Comparison of ENCODE assay signal across 11 cellular contexts in genomic region chr1:154206212-154206611, GRCh38. TPM values are rescaled to one million over a fixed set of nuclear protein-coding genes. Genes with fewer than 3 reads are reported as not detected.
A peak's percentile ranks its signal among the peaks of the same experiment; 100 is the strongest.
DNase-seq lines count a peak whose midpoint lies in the region; ATAC-seq and TF ChIP-seq lines count a peak whose summit lies in the region.
"Had no signal": no experiment of that assay in that cellular context is flagged by ENCODE, and none has a peak within 500 bp of the region (broad histone marks: within the 10 kb centered on the region; RNA-seq: fewer than 3 reads in every experiment).

Gene CFAP141, minus strand, starts transcription at chr1:154206333. Its CDS starts 26 bp downstream, at chr1:154206307.

- peaks cover 7 to 15% of the 10 kb centered on the region in 2 experiments; a peak in 2 of 4 replicates for H3K79me1 ChIP-seq in IMR-90 (ENCODE audit: low read depth in 1 of 2, low read length in 2 of 2)

- H2BK120ac ChIP-seq in IMR-90 (ENCODE audit: low read depth, low read length): no peak within 1 kb of the TSS

- H3K9me3 Mint-ChIP-seq in activated CD4-positive, alpha-beta T cell treated with anti-CD3 and anti-CD28 coated beads for 36 hours (ENCODE audit: low read depth): no peaks in the 10 kb centered on the region
- H3K9me3 Mint-ChIP-seq in activated naive CD8-positive, alpha-beta T cell treated with anti-CD3 and anti-CD28 coated beads, Interleukin-2, amount 10 ng/mL, durations not matched to agents 7 days and 5 days: no peaks in the 10 kb centered on the region
- no peaks in the 10 kb centered on the region for H3K9me3 Mint-ChIP-seq in natural killer cell treated with Interleukin-12 subunit alpha and Interleukin-12 subunit beta and Interleukin-15 and Interleukin-18, amount 100 ng/mL, for 72 hours

- CTCF ChIA-PET in activated CD4-positive, alpha-beta T cell treated with anti-CD3 and anti-CD28 coated beads for 36 hours (lab: Charles Lee): no interaction called here
- CTCF ChIA-PET in IMR-90 (lab: Yijun Ruan, JAX): no interaction called here

- H3K4me3 Mint-ChIP-seq in activated CD4-positive, alpha-beta T cell treated with anti-CD3 and anti-CD28 coated beads for 36 hours: no peak within 1 kb of the TSS
- H3K4me3 Mint-ChIP-seq in activated naive CD8-positive, alpha-beta T cell treated with anti-CD3 and anti-CD28 coated beads, Interleukin-2, amount 10 ng/mL, durations not matched to agents 7 days and 5 days: no peak within 1 kb of the TSS
- no peak within 1 kb of the TSS for H3K4me3 Mint-ChIP-seq in natural killer cell treated with Interleukin-12 subunit alpha and Interleukin-12 subunit beta and Interleukin-15 and Interleukin-18, amount 100 ng/mL, for 72 hours

- H2BK15ac ChIP-seq in IMR-90 (ENCODE audit: low read depth, low read length): no peak within 1 kb of the TSS

- no peak within 1 kb of the TSS for H2AFZ ChIP-seq in IMR-90 (replicated peaks; ENCODE audit: low read length, poor library complexity)

- no peak within 1 kb of the TSS for H3K23ac ChIP-seq in IMR-90 (ENCODE audit: low read depth, low read length)

- H3K27me3 ChIP-seq in IMR-90 (ENCODE audit: control insufficient read depth, insufficient read depth, low read length): no peaks in the 10 kb centered on the region
- H3K27me3 ChIP-seq: BLaER1 treated with 17β-estradiol and CSF1 and Interleukin-3, amounts not matched to agents 10 nM and 100 nM had no signal

- peak within 1 kb of the TSS; percentile 72 for H3K27ac Mint-ChIP-seq in activated CD4-positive, alpha-beta T cell treated with anti-CD3 and anti-CD28 coated beads for 36 hours
- H3K27ac Mint-ChIP-seq in activated naive CD8-positive, alpha-beta T cell treated with anti-CD3 and anti-CD28 coated beads, Interleukin-2, amount 10 ng/mL, durations not matched to agents 7 days and 5 days: peak within 1 kb of the TSS; percentile 40
- peak within 1 kb of the TSS; percentile 55 to 82 for H3K27ac Mint-ChIP-seq in natural killer cell treated with Interleukin-12 subunit alpha and Interleukin-12 subunit beta and Interleukin-15 and Interleukin-18, amount 100 ng/mL, for 72 hours

- no peak within 1 kb of the TSS for H4K5ac ChIP-seq in IMR-90 (ENCODE audit: low read depth, low read length)

- H2BK20ac ChIP-seq in IMR-90 (ENCODE audit: low read depth, low read length): no peak within 1 kb of the TSS

- no peak for TF ChIP-seq RAD21 in IMR-90 (IDR thresholded peaks at IDR 0.05; ENCODE audit: low read length)

- TF ChIP-seq POLR2A in IMR-90 (IDR thresholded peaks at IDR 0.05; ENCODE audit: low read depth, low read length): no peak

- H3K36me3 Mint-ChIP-seq in activated CD4-positive, alpha-beta T cell treated with anti-CD3 and anti-CD28 coated beads for 36 hours (ENCODE audit: low read depth): peaks cover 39% of the 10 kb centered on the region
- peaks cover 32% of the 10 kb centered on the region for H3K36me3 Mint-ChIP-seq in activated naive CD8-positive, alpha-beta T cell treated with anti-CD3 and anti-CD28 coated beads, Interleukin-2, amount 10 ng/mL, durations not matched to agents 7 days and 5 days
- no peaks in the 10 kb centered on the region for H3K36me3 Mint-ChIP-seq in natural killer cell treated with Interleukin-12 subunit alpha and Interleukin-12 subunit beta and Interleukin-15 and Interleukin-18, amount 100 ng/mL, for 72 hours

- no peak within 1 kb of the TSS for H3K9ac ChIP-seq in IMR-90 (ENCODE audit: low read depth, low read length)
- H3K9ac ChIP-seq: BLaER1 treated with 17β-estradiol and CSF1 and Interleukin-3, amounts not matched to agents 10 nM and 100 nM had no signal

- no peak within 1 kb of the TSS for H3K56ac ChIP-seq in IMR-90 (ENCODE audit: extremely low read depth, insufficient read depth, low read length)

- no TSS peak for BruUV-seq in IMR-90 (replicated peaks; lab: Mats Ljungman, UMichigan)

- H3K14ac ChIP-seq in IMR-90 (replicated peaks; ENCODE audit: low read depth, low read length): no peak within 1 kb of the TSS

- no peak within 1 kb of the TSS for H3K4me2 ChIP-seq in IMR-90 (ENCODE audit: low read depth, low read length)
- H3K4me2 ChIP-seq: BLaER1 treated with 17β-estradiol and CSF1 and Interleukin-3, amounts not matched to agents 10 nM and 100 nM had no signal

- H4K91ac ChIP-seq in IMR-90 (ENCODE audit: insufficient read depth, low read depth, low read length): no peak within 1 kb of the TSS

- H3K4me1 ChIP-seq in IMR-90 (ENCODE audit: control insufficient read depth, insufficient read depth, low read length): no peaks in the 10 kb centered on the region
- H3K4me1 ChIP-seq: BLaER1 treated with 17β-estradiol and CSF1 and Interleukin-3, amounts not matched to agents 10 nM and 100 nM had no signal

- dilution Hi-C loops in IMR-90 (cut with HindIII; ENCODE audit: low sequenced_read_pairs, unreplicated experiment): no loop called here

- H3K18ac ChIP-seq in IMR-90 (ENCODE audit: low read depth, low read length): no peak within 1 kb of the TSS

- no peak within 1 kb of the TSS for H2AK9ac ChIP-seq in IMR-90 (replicated peaks; ENCODE audit: low read depth, low read length, poor library complexity)

- no peak within 1 kb of the TSS for H3K4ac ChIP-seq in IMR-90 (ENCODE audit: low read depth, low read length)

- no peak for TF ChIP-seq CTCF in IMR-90 (conservative IDR thresholded peaks at IDR 0.05; ENCODE audit: low read depth, low read length)

- H3K9me1 ChIP-seq in IMR-90 (ENCODE audit: insufficient read depth, low read length): peaks cover 5% of the 10 kb centered on the region; the same call in 1 of the 2 replicates

- H2AK5ac ChIP-seq in IMR-90 (ENCODE audit: low read depth, low read length): no peak within 1 kb of the TSS

- in situ Hi-C loops in IMR-90 (cut with MboI; ENCODE audit: low sequenced_read_pairs): no loop called here

- DNase-seq in activated CD4-positive, alpha-beta T cell treated with anti-CD3 and anti-CD28 coated beads for 36 hours: peak; percentile 40
- no peak for DNase-seq in activated CD4-positive, alpha-beta T cell treated with anti-CD3 and anti-CD28 coated beads for 1 hour
- peak; percentile 21 for DNase-seq in IMR-90
- no peak for DNase-seq in activated naive CD8-positive, alpha-beta T cell treated with anti-CD3 and anti-CD28 coated beads, Interleukin-2, amount 10 ng/mL, durations not matched to agents 7 days and 5 days
- no peak for DNase-seq in natural killer cell treated with Interleukin-12 subunit alpha and Interleukin-12 subunit beta and Interleukin-15 and Interleukin-18, amount 100 ng/mL, for 72 hours (ENCODE audit: low spot score)
- no peak for DNase-seq in pons (ENCODE audit: low spot score)
- DNase-seq in COR-L47 (lab: John Stamatoyannopoulos, UW): no peak
- DNase-seq: amniotic stem cell, MM.1S had no signal

- no peaks in the 10 kb centered on the region; the same call in 1 of the 2 replicates for H4K20me1 ChIP-seq in IMR-90 (ENCODE audit: insufficient read depth, low read length)

- H3K4me3 ChIP-seq in IMR-90 (ENCODE audit: insufficient read depth, low read depth, low read length): no peak within 1 kb of the TSS
- H3K4me3 ChIP-seq: BLaER1 treated with 17β-estradiol and CSF1 and Interleukin-3, amounts not matched to agents 10 nM and 100 nM had no signal

- no peak within 1 kb of the TSS for H2BK5ac ChIP-seq in IMR-90 (ENCODE audit: low read depth, low read length, poor library complexity, severe bottlenecking)

- H3K4me1 Mint-ChIP-seq in activated CD4-positive, alpha-beta T cell treated with anti-CD3 and anti-CD28 coated beads for 36 hours: peaks cover 45% of the 10 kb centered on the region
- H3K4me1 Mint-ChIP-seq in activated naive CD8-positive, alpha-beta T cell treated with anti-CD3 and anti-CD28 coated beads, Interleukin-2, amount 10 ng/mL, durations not matched to agents 7 days and 5 days: peaks cover 7% of the 10 kb centered on the region
- peaks cover 8 to 13% of the 10 kb centered on the region in 2 donors for H3K4me1 Mint-ChIP-seq in natural killer cell treated with Interleukin-12 subunit alpha and Interleukin-12 subunit beta and Interleukin-15 and Interleukin-18, amount 100 ng/mL, for 72 hours (ENCODE audit: low read depth in 2 of 2)

- intact Hi-C loops in activated CD4-positive, alpha-beta T cell treated with anti-CD3 and anti-CD28 coated beads for 36 hours (cut with DNase I, micrococcal nuclease): loop anchor here (1.0 to 5.0 kb wide), 2 partner anchors 14 to 341 kb away; partner anchors contain the start of gene UBAP2L (in 2 of the 2)
- intact Hi-C loops in IMR-90 (cut with micrococcal nuclease): no loop called here

- peak; percentile 89 for ATAC-seq in activated CD4-positive, alpha-beta T cell treated with anti-CD3 and anti-CD28 coated beads for 36 hours
- ATAC-seq in IMR-90 (ENCODE audit: low read depth): peak; percentile 31
- ATAC-seq in activated naive CD8-positive, alpha-beta T cell treated with anti-CD3 and anti-CD28 coated beads, Interleukin-2, amount 10 ng/mL, durations not matched to agents 7 days and 5 days (ENCODE audit: low read depth): peak; percentile 40
- ATAC-seq in natural killer cell treated with Interleukin-12 subunit alpha and Interleukin-12 subunit beta and Interleukin-15 and Interleukin-18, amount 100 ng/mL, for 72 hours: peak in 1 of 2 donors; percentile 67
- ATAC-seq in HG03469 (IDR thresholded peaks at IDR 0.05; ENCODE audit: unreplicated experiment): no peak

- peaks cover 34% of the 10 kb centered on the region for H3K36me3 ChIP-seq in IMR-90 (ENCODE audit: control insufficient read depth, insufficient read depth, low read length)

- no CpG with 5 or more reads among the region's 1 CpG for WGBS in IMR-90 (ENCODE audit: extremely low coverage in 2 of 2, insufficient read length in 1 of 2), 2 experiments

- H4K8ac ChIP-seq in IMR-90 (ENCODE audit: low read depth in 2 of 2, low read length in 2 of 2): no peak within 1 kb of the TSS

- H3K9me3 ChIP-seq in IMR-90 (ENCODE audit: control insufficient read depth, insufficient read depth, low read length): no peaks in the 10 kb centered on the region
- H3K9me3 ChIP-seq: BLaER1 treated with 17β-estradiol and CSF1 and Interleukin-3, amounts not matched to agents 10 nM and 100 nM had no signal

- H3K27ac ChIP-seq in IMR-90 (ENCODE audit: insufficient read depth, low read length): no peak within 1 kb of the TSS
- H3K27ac ChIP-seq: BLaER1 treated with 17β-estradiol and CSF1 and Interleukin-3, amounts not matched to agents 10 nM and 100 nM had no signal

- no peaks in the 10 kb centered on the region for H3K27me3 Mint-ChIP-seq in activated CD4-positive, alpha-beta T cell treated with anti-CD3 and anti-CD28 coated beads for 36 hours
- no peaks in the 10 kb centered on the region for H3K27me3 Mint-ChIP-seq in activated naive CD8-positive, alpha-beta T cell treated with anti-CD3 and anti-CD28 coated beads, Interleukin-2, amount 10 ng/mL, durations not matched to agents 7 days and 5 days
- H3K27me3 Mint-ChIP-seq in natural killer cell treated with Interleukin-12 subunit alpha and Interleukin-12 subunit beta and Interleukin-15 and Interleukin-18, amount 100 ng/mL, for 72 hours: no peaks in the 10 kb centered on the region

- POLR2A ChIA-PET in activated CD4-positive, alpha-beta T cell treated with anti-CD3 and anti-CD28 coated beads for 36 hours (lab: Charles Lee): no interaction called here
- POLR2A ChIA-PET in IMR-90 (lab: Charles Lee; ENCODE audit: unreplicated experiment): interaction anchor here (0.8 kb wide), 1 partner anchor 8 kb away, joined by 3 read pairs; no protein-coding TSS in a partner anchor
- POLR2A ChIA-PET in activated naive CD8-positive, alpha-beta T cell treated with anti-CD3 and anti-CD28 coated beads, Interleukin-2, amount 10 ng/mL, durations not matched to agents 7 days and 5 days (lab: Charles Lee): interaction anchor here (0.7 kb wide), 1 partner anchor 11 kb away, joined by 3 read pairs; no protein-coding TSS in a partner anchor

RNA-seq across cellular contexts. Expression of gene CFAP141, which starts in this region (rescaled TPM):
- total RNA-seq in activated CD4-positive, alpha-beta T cell treated with anti-CD3 and anti-CD28 coated beads for 36 hours: not detected
- total RNA-seq in IMR-90 (2012; rRNA removed): not detected in 2 replicates
- not detected in 2 replicates for polyA plus RNA-seq in IMR-90 (2012; rRNA removed)
- polyA plus RNA-seq in IMR-90 (2012; cell fraction: cytosol; rRNA removed): not detected in 2 replicates
- not detected in 2 replicates for polyA plus RNA-seq in IMR-90 (2012; cell fraction: nucleus; rRNA removed; ENCODE audit: low replicate concordance)
- not detected for total RNA-seq in activated naive CD8-positive, alpha-beta T cell treated with anti-CD3 and anti-CD28 coated beads, Interleukin-2, amount 10 ng/mL, durations not matched to agents 7 days and 5 days
- total RNA-seq in natural killer cell treated with Interleukin-12 subunit alpha and Interleukin-12 subunit beta and Interleukin-15 and Interleukin-18, amount 100 ng/mL, for 72 hours: not detected

Comparison
In these comparisons a context has a peak if more than half of its experiments do, and no peak if none do; other contexts are left out.
1. Peak in DNase-seq and ATAC-seq in activated CD4-positive, alpha-beta T cell treated with anti-CD3 and anti-CD28 coated beads for 36 hours; RNA of the gene not detected or under 1 TPM.
2. Peak in DNase-seq and ATAC-seq in IMR-90; RNA of the gene not detected or under 1 TPM.
3. Peak in ATAC-seq in activated naive CD8-positive, alpha-beta T cell treated with anti-CD3 and anti-CD28 coated beads, Interleukin-2, amount 10 ng/mL, durations not matched to agents 7 days and 5 days; RNA of the gene not detected or under 1 TPM.